8 cellular contexts compared by ENCODE assay signal in the genomic region with DNA sequence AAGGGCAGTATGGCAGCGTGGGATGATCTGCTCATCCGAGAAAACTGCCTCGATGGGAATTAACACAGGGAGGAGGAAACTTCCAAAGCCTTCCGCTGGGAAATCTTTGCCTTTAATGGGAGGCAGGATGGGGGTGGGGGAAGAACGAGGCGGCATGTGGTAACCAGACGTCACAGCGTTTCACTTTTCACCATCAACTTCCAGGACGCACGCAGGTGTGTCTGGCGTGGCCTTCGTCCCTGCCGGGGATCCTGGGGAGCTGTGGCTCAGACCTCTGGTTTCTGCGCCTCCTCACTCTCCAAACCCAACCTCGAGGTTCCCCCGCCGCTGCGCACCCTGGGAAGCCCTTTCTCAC. TPM values are rescaled to one million over a fixed set of nuclear protein-coding genes. Genes with fewer than 3 reads are reported as not detected.
A peak's percentile ranks its signal among the peaks of the same experiment; 100 is the strongest.
DNase-seq lines count a peak whose midpoint lies in the region; ATAC-seq and TF ChIP-seq lines count a peak whose summit lies in the region.

No MANE protein-coding gene starts in this region.

- no peak for TF ChIP-seq POLR2A in tibial nerve (IDR thresholded peaks at IDR 0.05)

- no peak for DNase-seq in activated T-cell treated with anti-CD3 and anti-CD28 coated beads, Interleukin-2, amount 50 U/mL, for 72 hours
- DNase-seq in activated T-cell treated with anti-CD3 and anti-CD28 coated beads, Interleukin-2, amount 50 U/mL, for 1 hour = no peak
- DNase-seq in astrocyte of the cerebellum (ENCODE audit: low read depth) = no peak
- DNase-seq in left lobe of liver (ENCODE audit: low spot score) = no peak
- DNase-seq in tibial nerve (ENCODE audit: low spot score in 2 of 2) = peak in 1 of 2 donors; percentile 21
- no peak for DNase-seq in NCI-H2081 treated with DMSO at 0.1 percent for 48 hours (lab: John Stamatoyannopoulos, UW)

- H3K27me3 ChIP-seq in HUES6 (ENCODE audit: control insufficient read depth, insufficient read depth, low read length) (peaks cover 10% of the 10 kb centered on the region; the same call in 1 of the 2 replicates), tibial nerve (no peaks in the 10 kb centered on the region)

- no peaks in the 10 kb centered on the region for H3K9me3 Mint-ChIP-seq in activated T-cell treated with anti-CD3 and anti-CD28 coated beads, Interleukin-2, amount 50 U/mL, for 72 hours

- in situ Hi-C loops in astrocyte of the cerebellum (cut with HindIII; ENCODE audit: low sequenced_read_pairs) = no loop called here

- ATAC-seq in activated T-cell treated with anti-CD3 and anti-CD28 coated beads, Interleukin-2, amount 50 U/mL, for 72 hours (replicated peaks in 1 of 2) = no peak
- ATAC-seq in left lobe of liver = peak; percentile 3
- no peak for ATAC-seq in GM19035 (IDR thresholded peaks at IDR 0.05; ENCODE audit: unreplicated experiment)

- TF ChIP-seq CTCF in astrocyte of the cerebellum (IDR thresholded peaks at IDR 0.05; ENCODE audit: low read depth, low read length, missing control alignments) (no peak), tibial nerve (IDR thresholded peaks at IDR 0.05) (peak in 1 of 5 experiments; percentile 12)

- H3K9me3 ChIP-seq in HUES6 (ENCODE audit: control insufficient read depth, insufficient read depth, low read depth, low read length) (no peaks in the 10 kb centered on the region), tibial nerve (no peaks in the 10 kb centered on the region)

- H3K36me3 Mint-ChIP-seq in activated T-cell treated with anti-CD3 and anti-CD28 coated beads, Interleukin-2, amount 50 U/mL, for 72 hours (ENCODE audit: insufficient read depth in 2 of 2) = no peaks in the 10 kb centered on the region

- H3K27ac Mint-ChIP-seq in activated T-cell treated with anti-CD3 and anti-CD28 coated beads, Interleukin-2, amount 50 U/mL, for 72 hours = no peak overlapping the region

- H3K4me1 Mint-ChIP-seq in activated T-cell treated with anti-CD3 and anti-CD28 coated beads, Interleukin-2, amount 50 U/mL, for 72 hours (ENCODE audit: low read depth) = peaks cover 24% of the 10 kb centered on the region

- H3K27me3 Mint-ChIP-seq in activated T-cell treated with anti-CD3 and anti-CD28 coated beads, Interleukin-2, amount 50 U/mL, for 72 hours (ENCODE audit: low read depth) = no peaks in the 10 kb centered on the region

- H3K9ac ChIP-seq in HUES6 (ENCODE audit: low read length) = no peak overlapping the region

- H3K4me3 Mint-ChIP-seq in activated T-cell treated with anti-CD3 and anti-CD28 coated beads, Interleukin-2, amount 50 U/mL, for 72 hours = peak overlapping the region; percentile 90 to 97

- H3K4me3 ChIP-seq in HUES6 (ENCODE audit: low read depth, low read length) (peak overlapping the region; percentile 71), astrocyte of the cerebellum (ENCODE audit: low read depth, low read length) (peak overlapping the region; percentile 61), tibial nerve (peak overlapping the region; percentile 62 to 73 (median 72))

- no peak overlapping the region for H3K27ac ChIP-seq in HUES6 (ENCODE audit: low read depth, low read length)
- H3K27ac ChIP-seq in tibial nerve = peak overlapping the region in 3 of 4 donors; percentile 37 to 90 (median 62)

- TF ChIP-seq EP300 in tibial nerve (IDR thresholded peaks at IDR 0.05) = no peak

- H3K4me1 ChIP-seq in HUES6 (ENCODE audit: control insufficient read depth, insufficient read depth, low read length) (peaks cover 18% of the 10 kb centered on the region), tibial nerve (peaks cover 0 to 11% (median 4%) of the 10 kb centered on the region in 4 donors)

- 1% methylated on average over 18 of the region's 18 CpGs for WGBS in tibial nerve, 2 donors

- no peaks in the 10 kb centered on the region for H3K36me3 ChIP-seq in HUES6 (ENCODE audit: control insufficient read depth, insufficient read depth, low read length)
- no peaks in the 10 kb centered on the region for H3K36me3 ChIP-seq in tibial nerve

RNA-seq across cellular contexts. Expression of a gene that starts 0.3 kb away (rescaled TPM):
- under 1 TPM; 0.19 to 0.36 TPM for total RNA-seq in activated T-cell treated with anti-CD3 and anti-CD28 coated beads, Interleukin-2, amount 50 U/mL, for 72 hours
- 0.33 TPM for total RNA-seq in left lobe of liver
- 1 to 10 TPM in 1 of 4 donors, under 1 TPM in 1, not detected in 2; 0.21 to 1.7 TPM for total RNA-seq in tibial nerve

RNA-seq across cellular contexts. Expression of a gene that starts 17.9 kb away (rescaled TPM):
- total RNA-seq in activated T-cell treated with anti-CD3 and anti-CD28 coated beads, Interleukin-2, amount 50 U/mL, for 72 hours = 10 to 100 TPM; 27.5 to 37.6 TPM
- 5.0 TPM for total RNA-seq in left lobe of liver
- total RNA-seq in tibial nerve = 1 to 10 TPM; 4.4 to 6.7 (median 5.0) TPM
